ENCODE assay signal across 12 cellular contexts in genomic region chr7:44632196-44632595, GRCh38. TPM values are rescaled to one million over a fixed set of nuclear protein-coding genes. Genes with fewer than 3 reads are reported as not detected.
DNase-seq lines count a peak whose midpoint lies in the region; TF ChIP-seq lines count a peak whose summit lies in the region.
"Had no signal": no experiment of that assay in that cellular context is flagged by ENCODE, and none has a peak within 500 bp of the region (broad histone marks: within the 10 kb centered on the region; RNA-seq: fewer than 3 reads in every experiment).

No MANE protein-coding gene starts in this region.

- no TSS peak for BruUV-seq in A673 (replicated peaks; lab: Mats Ljungman, UMichigan)

- intact Hi-C loops in CD14-positive monocyte (cut with micrococcal nuclease), result loop anchor here (10.0 kb wide), 2 partner anchors 47 to 213 kb away; partner anchors contain the start of genes H2AZ2 (in 1 of the 2) and TMED4 (in 1 of the 2)
- intact Hi-C loops in ascending aorta (cut with DNase I), result no loop called here
- intact Hi-C loops in A673 (cut with micrococcal nuclease; ENCODE audit: unreplicated experiment), result no loop called here

- H3K27ac ChIP-seq in KMS-11 (peak overlapping the region; percentile 91), ascending aorta (peak overlapping the region; percentile 84 to 90), A673 (ENCODE audit: low read depth, low read length, poor library complexity, severe bottlenecking) (no peak overlapping the region)
- H3K27ac ChIP-seq: SJCRH30, tibial artery had no signal

- no peak overlapping the region for H2AFZ ChIP-seq in KMS-11 (ENCODE audit: low read depth)

- no peak for DNase-seq in CD14-positive monocyte (ENCODE audit: low spot score)
- DNase-seq in ascending aorta (ENCODE audit: low spot score in 2 of 2), result no peak
- DNase-seq in A673 (ENCODE audit: low spot score), result no peak
- no peak for DNase-seq in NCI-H2227 treated with DMSO at 0.1 percent for 48 hours (lab: John Stamatoyannopoulos, UW)
- DNase-seq in MV-4-11 (lab: John Stamatoyannopoulos, UW), result no peak
- no peak for DNase-seq in stimulated activated naive CD4-positive, alpha-beta T cell (lab: John Stamatoyannopoulos, UW)
- DNase-seq: aorta, HCEC 1CT, tibial artery had no signal

- H3K4me3 ChIP-seq in KMS-11 (IDR thresholded peaks at IDR 0.05; ENCODE audit: insufficient read depth, low read depth, low read length) (no peak overlapping the region), ascending aorta (no peak overlapping the region), A673 (ENCODE audit: low read depth, low read length, poor library complexity, severe bottlenecking) (no peak overlapping the region)
- H3K4me3 ChIP-seq: SJCRH30, tibial artery had no signal

- H3K9me3 ChIP-seq in ascending aorta (no peaks in the 10 kb centered on the region), A673 (ENCODE audit: low read depth, low read length, poor library complexity, severe bottlenecking) (no peaks in the 10 kb centered on the region)
- H3K9me3 ChIP-seq: SJCRH30, tibial artery had no signal

- H3K4me3 Mint-ChIP-seq in CD14-positive monocyte, result peak overlapping the region in 1 of 2 donors; percentile 54
- no peak overlapping the region for H3K4me3 Mint-ChIP-seq in nephron

- H3K27ac Mint-ChIP-seq in CD14-positive monocyte (peak overlapping the region; percentile 93 to 100 (median 98)), nephron (peak overlapping the region; percentile 75 to 92 (median 89))

- peaks cover 24 to 57% of the 10 kb centered on the region in 2 donors for H3K36me3 Mint-ChIP-seq in CD14-positive monocyte
- H3K36me3 Mint-ChIP-seq in nephron (ENCODE audit: low read depth), result peaks cover 20% of the 10 kb centered on the region

- CTCF ChIA-PET in A673 (lab: Charles Lee), result no interaction called here

- H3K36me3 ChIP-seq in KMS-11 (ENCODE audit: insufficient read depth) (no peaks in the 10 kb centered on the region), ascending aorta (peaks cover 4 to 6% of the 10 kb centered on the region in 2 donors), A673 (ENCODE audit: insufficient read depth, low read length, poor library complexity, severe bottlenecking) (peaks cover 7% of the 10 kb centered on the region)

- H4K20me1 ChIP-seq in KMS-11 (ENCODE audit: insufficient read depth), result no peaks in the 10 kb centered on the region

- H3K79me2 ChIP-seq in KMS-11 (ENCODE audit: insufficient read depth, low read depth), result peaks cover 5% of the 10 kb centered on the region; the same call in 1 of the 2 replicates

- H3K4me1 ChIP-seq in KMS-11 (ENCODE audit: low read depth, poor library complexity, severe bottlenecking) (peaks cover 100% of the 10 kb centered on the region), ascending aorta (peaks cover 3 to 23% of the 10 kb centered on the region in 2 donors), A673 (ENCODE audit: insufficient read depth, low read length, poor library complexity, severe bottlenecking) (no peaks in the 10 kb centered on the region)

- TF ChIP-seq CTCF in CD14-positive monocyte (IDR thresholded peaks at IDR 0.05) (no peak), KMS-11 (conservative IDR thresholded peaks at IDR 0.05; ENCODE audit: low read depth, low read length) (no peak), ascending aorta (IDR thresholded peaks at IDR 0.05) (no peak), nephron (IDR thresholded peaks at IDR 0.05; ENCODE audit: unreplicated experiment in 3 of 3) (no peak), A673 (conservative IDR thresholded peaks at IDR 0.05; ENCODE audit: low read depth, low read length) (no peak)

- H3K4me1 Mint-ChIP-seq in CD14-positive monocyte, result peaks cover 87% of the 10 kb centered on the region
- H3K4me1 Mint-ChIP-seq in nephron, result peaks cover 63% of the 10 kb centered on the region

- H3K27me3 ChIP-seq in KMS-11 (ENCODE audit: insufficient read depth, low read depth) (no peaks in the 10 kb centered on the region), ascending aorta (no peaks in the 10 kb centered on the region), A673 (replicated peaks; ENCODE audit: insufficient read depth, low read depth, low read length, poor library complexity) (no peaks in the 10 kb centered on the region)
- H3K27me3 ChIP-seq: SJCRH30, tibial artery had no signal

- H3K27me3 Mint-ChIP-seq in CD14-positive monocyte (ENCODE audit: low read depth in 3 of 3), result no peaks in the 10 kb centered on the region
- H3K27me3 Mint-ChIP-seq in nephron (ENCODE audit: low read depth), result no peaks in the 10 kb centered on the region

- H3K9ac ChIP-seq in KMS-11, result no peak overlapping the region

- POLR2A ChIA-PET in A673 (lab: Charles Lee; ENCODE audit: low non-redundant PET), result no interaction called here

- peak overlapping the region; percentile 91 for H3K4me2 ChIP-seq in KMS-11

- H3K9me3 Mint-ChIP-seq in CD14-positive monocyte (no peaks in the 10 kb centered on the region), nephron (no peaks in the 10 kb centered on the region)

RNA-seq across cellular contexts. Expression of gene OGDH, which starts 25.8 kb away (rescaled TPM):
- polyA plus RNA-seq in CD14-positive monocyte, result 10 to 100 TPM; 41.0 to 49.9 TPM
- 117 TPM for total RNA-seq in ascending aorta
- 111 and 113 TPM in 2 replicates for total RNA-seq in A673 (2021)

RNA-seq across cellular contexts. Expression of gene TMED4, which starts 50.2 kb away (rescaled TPM):
- 10 to 100 TPM; 45.7 to 49.0 TPM for polyA plus RNA-seq in CD14-positive monocyte
- total RNA-seq in ascending aorta (69.1 TPM), A673 (2021) (77.6 and 79.5 TPM in 2 replicates)

RNA-seq across cellular contexts. Expression of gene DDX56, which starts 58.5 kb away (rescaled TPM):
- 10 to 100 TPM; 32.2 to 33.9 TPM for polyA plus RNA-seq in CD14-positive monocyte
- total RNA-seq in ascending aorta, result 51.0 TPM
- 119 and 147 TPM in 2 replicates for total RNA-seq in A673 (2021)

Comparison
In these comparisons a context has a peak if more than half of its experiments do, and no peak if none do; other contexts are left out.
1. intact Hi-C loops: an anchor here in CD14-positive monocyte (10.0 kb wide); none called in ascending aorta and A673.